13 cellular contexts compared by ENCODE assay signal in the genomic region with DNA sequence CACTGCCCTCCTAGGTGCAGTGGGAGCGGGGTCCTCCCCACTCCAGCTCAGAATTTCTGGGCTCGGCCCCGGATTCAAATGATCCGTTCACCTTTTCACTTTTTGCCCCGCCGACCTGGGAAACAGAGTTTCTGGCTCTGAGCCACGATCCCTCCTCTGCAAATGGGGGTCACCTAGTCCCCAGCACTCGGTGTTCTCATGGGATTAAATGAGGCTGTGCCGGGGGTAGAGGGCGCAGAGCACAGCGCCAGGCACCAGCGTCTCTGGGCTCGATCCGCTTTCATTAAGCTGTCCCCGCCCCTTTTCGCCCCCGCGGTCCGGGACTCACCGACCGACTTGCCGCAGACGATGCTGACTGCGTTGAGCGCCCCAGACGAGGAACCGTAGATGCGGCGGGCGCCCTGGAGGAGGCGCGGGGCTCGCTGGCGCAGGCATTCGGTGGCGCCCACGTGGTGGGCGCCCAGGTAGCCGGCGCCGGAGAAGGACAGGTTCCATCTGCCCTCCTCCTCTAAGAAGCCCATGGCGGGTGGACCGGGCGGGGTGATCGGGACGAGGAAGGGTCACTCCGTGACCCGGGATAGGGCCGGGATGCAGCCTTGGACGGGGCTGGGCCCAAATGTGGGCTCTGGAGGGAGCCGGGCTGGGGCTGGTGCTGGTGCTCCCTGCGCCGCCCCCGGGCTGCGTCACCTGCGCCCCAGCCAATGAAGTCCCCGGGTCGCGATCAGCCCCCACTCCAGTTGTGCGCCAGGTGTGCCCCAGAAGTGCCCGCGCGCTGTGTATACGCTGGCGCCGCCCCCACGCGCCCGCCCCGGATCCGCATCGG. TPM values are rescaled to one million over a fixed set of nuclear protein-coding genes. Genes with fewer than 3 reads are reported as not detected.
DNase-seq lines count a peak whose midpoint lies in the region; ATAC-seq and TF ChIP-seq lines count a peak whose summit lies in the region.
"Had no signal": no experiment of that assay in that cellular context is flagged by ENCODE, and none has a peak within 500 bp of the region (broad histone marks: within the 10 kb centered on the region; RNA-seq: fewer than 3 reads in every experiment).

A gene with protein sequence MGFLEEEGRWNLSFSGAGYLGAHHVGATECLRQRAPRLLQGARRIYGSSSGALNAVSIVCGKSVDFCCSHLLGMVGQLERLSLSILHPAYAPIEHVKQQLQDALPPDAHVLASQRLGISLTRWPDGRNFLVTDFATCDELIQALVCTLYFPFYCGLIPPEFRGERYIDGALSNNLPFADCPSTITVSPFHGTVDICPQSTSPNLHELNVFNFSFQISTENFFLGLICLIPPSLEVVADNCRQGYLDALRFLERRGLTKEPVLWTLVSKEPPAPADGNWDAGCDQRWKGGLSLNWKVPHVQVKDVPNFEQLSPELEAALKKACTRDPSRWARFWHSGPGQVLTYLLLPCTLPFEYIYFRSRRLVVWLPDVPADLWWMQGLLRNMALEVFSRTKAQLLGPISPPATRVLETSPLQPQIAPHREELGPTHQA (minus strand): TSS at position 654 of the 823 bp plus-strand sequence. CDS start 133 bp downstream, at position 521.

- H3K4me3 ChIP-seq in CD4-positive, alpha-beta memory T cell (ENCODE audit: low read length in 2 of 2): no peak within 1 kb of the TSS
- H3K4me3 ChIP-seq: right lobe of liver had no signal

- no peak within 1 kb of the TSS for H3K4me3 Mint-ChIP-seq in activated CD8-positive, alpha-beta T cell treated with anti-CD3 and anti-CD28 coated beads for 36 hours
- H3K4me3 Mint-ChIP-seq in activated CD8-positive, alpha-beta T cell treated with anti-CD3 and anti-CD28 coated beads, Interleukin-2, amount 10 ng/mL, durations not matched to agents 7 days and 5 days: no peak within 1 kb of the TSS
- no peak within 1 kb of the TSS for H3K4me3 Mint-ChIP-seq in activated T-helper 17 cell treated with anti-CD3 and anti-CD28 coated beads, Interleukin-2, amount 50 U/mL, for 72 hours
- peak within 1 kb of the TSS in 3 of 8 donors; percentile 13 to 49 (median 29) for H3K4me3 Mint-ChIP-seq in CD4-positive, alpha-beta memory T cell
- no peak within 1 kb of the TSS for H3K4me3 Mint-ChIP-seq in activated T-helper 2 cell treated with anti-CD3 and anti-CD28 coated beads, Interferon-gamma antibody, Interleukin-2, Interleukin-4, amounts not matched to agents 10 μg/mL and 5 μg/mL and 100 μg/mL, durations not matched to agents 14 hours and 24 hours and 36 hours (ENCODE audit: low read depth)
- H3K4me3 Mint-ChIP-seq: CD8-positive, alpha-beta T cell; T-helper 1 cell treated with Interleukin-12 subunit alpha and Interleukin-12 subunit beta and Interleukin-4 antibody, amounts not matched to agents 30 μg/mL and 1 μg/mL, for 36 hours had no signal

- no peaks in the 10 kb centered on the region for H3K4me1 ChIP-seq in CD4-positive, alpha-beta memory T cell (ENCODE audit: insufficient read depth, low read length)

- no peaks in the 10 kb centered on the region for H3K36me3 Mint-ChIP-seq in activated CD8-positive, alpha-beta T cell treated with anti-CD3 and anti-CD28 coated beads for 36 hours (ENCODE audit: low read depth)
- H3K36me3 Mint-ChIP-seq in activated CD8-positive, alpha-beta T cell treated with anti-CD3 and anti-CD28 coated beads, Interleukin-2, amount 10 ng/mL, durations not matched to agents 7 days and 5 days (ENCODE audit: low read depth): no peaks in the 10 kb centered on the region
- no peaks in the 10 kb centered on the region for H3K36me3 Mint-ChIP-seq in activated T-helper 17 cell treated with anti-CD3 and anti-CD28 coated beads, Interleukin-2, amount 50 U/mL, for 72 hours (ENCODE audit: low read depth)
- H3K36me3 Mint-ChIP-seq in CD4-positive, alpha-beta memory T cell: no peaks in the 10 kb centered on the region
- H3K36me3 Mint-ChIP-seq in activated T-helper 2 cell treated with anti-CD3 and anti-CD28 coated beads, Interferon-gamma antibody, Interleukin-2, Interleukin-4, amounts not matched to agents 10 μg/mL and 5 μg/mL and 100 μg/mL, durations not matched to agents 14 hours and 24 hours and 36 hours (ENCODE audit: low read depth): no peaks in the 10 kb centered on the region
- H3K36me3 Mint-ChIP-seq: CD8-positive, alpha-beta T cell had no signal

- CTCF ChIA-PET in activated CD8-positive, alpha-beta T cell treated with anti-CD3 and anti-CD28 coated beads for 36 hours (lab: Charles Lee): no interaction called here
- CTCF ChIA-PET in activated CD8-positive, alpha-beta T cell treated with anti-CD3 and anti-CD28 coated beads, Interleukin-2, amount 10 ng/mL, durations not matched to agents 7 days and 5 days (lab: Charles Lee): interaction anchor here (1.7 kb wide), 1 partner anchor 8 kb away, joined by 5 read pairs; no protein-coding TSS in a partner anchor
- CTCF ChIA-PET in CD4-positive, alpha-beta memory T cell (lab: Charles Lee; ENCODE audit: partially characterized antibody): interaction anchor here (0.8 kb wide), 1 partner anchor 9 kb away, joined by 3 read pairs; no protein-coding TSS in a partner anchor

- H3K27me3 ChIP-seq in CD4-positive, alpha-beta memory T cell (ENCODE audit: insufficient read depth, low read length): peaks cover 8% of the 10 kb centered on the region

- H3K27me3 Mint-ChIP-seq in activated CD8-positive, alpha-beta T cell treated with anti-CD3 and anti-CD28 coated beads for 36 hours: peaks cover 29% of the 10 kb centered on the region
- peaks cover 23% of the 10 kb centered on the region for H3K27me3 Mint-ChIP-seq in activated CD8-positive, alpha-beta T cell treated with anti-CD3 and anti-CD28 coated beads, Interleukin-2, amount 10 ng/mL, durations not matched to agents 7 days and 5 days (ENCODE audit: low read depth)
- peaks cover 35% of the 10 kb centered on the region for H3K27me3 Mint-ChIP-seq in activated T-helper 17 cell treated with anti-CD3 and anti-CD28 coated beads, Interleukin-2, amount 50 U/mL, for 72 hours
- H3K27me3 Mint-ChIP-seq in CD4-positive, alpha-beta memory T cell: peaks cover 27 to 35% of the 10 kb centered on the region in 2 donors
- H3K27me3 Mint-ChIP-seq in activated T-helper 2 cell treated with anti-CD3 and anti-CD28 coated beads, Interferon-gamma antibody, Interleukin-2, Interleukin-4, amounts not matched to agents 10 μg/mL and 5 μg/mL and 100 μg/mL, durations not matched to agents 14 hours and 24 hours and 36 hours (ENCODE audit: low read depth): peaks cover 28% of the 10 kb centered on the region

- no peaks in the 10 kb centered on the region for H3K9me3 Mint-ChIP-seq in activated CD8-positive, alpha-beta T cell treated with anti-CD3 and anti-CD28 coated beads for 36 hours
- no peaks in the 10 kb centered on the region for H3K9me3 Mint-ChIP-seq in activated CD8-positive, alpha-beta T cell treated with anti-CD3 and anti-CD28 coated beads, Interleukin-2, amount 10 ng/mL, durations not matched to agents 7 days and 5 days (ENCODE audit: insufficient read depth)
- no peaks in the 10 kb centered on the region for H3K9me3 Mint-ChIP-seq in activated T-helper 17 cell treated with anti-CD3 and anti-CD28 coated beads, Interleukin-2, amount 50 U/mL, for 72 hours
- H3K9me3 Mint-ChIP-seq in CD4-positive, alpha-beta memory T cell: no peaks in the 10 kb centered on the region
- H3K9me3 Mint-ChIP-seq in activated T-helper 2 cell treated with anti-CD3 and anti-CD28 coated beads, Interferon-gamma antibody, Interleukin-2, Interleukin-4, amounts not matched to agents 10 μg/mL and 5 μg/mL and 100 μg/mL, durations not matched to agents 14 hours and 24 hours and 36 hours: no peaks in the 10 kb centered on the region
- H3K9me3 Mint-ChIP-seq: CD8-positive, alpha-beta T cell; T-helper 1 cell treated with Interleukin-12 subunit alpha and Interleukin-12 subunit beta and Interleukin-4 antibody, amounts not matched to agents 30 μg/mL and 1 μg/mL, for 36 hours had no signal

- no peaks in the 10 kb centered on the region for H3K9me3 ChIP-seq in CD4-positive, alpha-beta memory T cell (ENCODE audit: control insufficient read depth in 1 of 2, low read length in 2 of 2)
- H3K9me3 ChIP-seq: right lobe of liver had no signal

- DNase-seq in activated CD8-positive, alpha-beta T cell treated with anti-CD3 and anti-CD28 coated beads for 36 hours: peak; percentile 71
- no peak for DNase-seq in activated CD8-positive, alpha-beta T cell treated with anti-CD3 and anti-CD28 coated beads, Interleukin-2, amount 10 ng/mL, durations not matched to agents 7 days and 5 days
- peak; percentile 79 for DNase-seq in iPS-NIHi7 (ENCODE audit: extremely low spot score)
- peak; percentile 14 for DNase-seq in stimulated activated CD8-positive, alpha-beta memory T cell treated with anti-CD3 and anti-CD28 coated beads, Interleukin-4, amount 100 ng/mL, for 24 hours (ENCODE audit: low read depth)
- no peak for DNase-seq in CD4-positive, alpha-beta memory T cell
- no peak for DNase-seq in activated T-helper 2 cell treated with anti-CD3 and anti-CD28 coated beads, Interferon-gamma antibody, Interleukin-2, Interleukin-4, amounts not matched to agents 10 μg/mL and 5 μg/mL and 100 μg/mL, durations not matched to agents 14 hours and 24 hours and 36 hours (ENCODE audit: low spot score)
- DNase-seq: CD8-positive, alpha-beta T cell; NCI-H187 had no signal

- H3K4me1 Mint-ChIP-seq in activated CD8-positive, alpha-beta T cell treated with anti-CD3 and anti-CD28 coated beads for 36 hours (ENCODE audit: low read depth): peaks cover 3% of the 10 kb centered on the region
- peaks cover 2% of the 10 kb centered on the region for H3K4me1 Mint-ChIP-seq in activated CD8-positive, alpha-beta T cell treated with anti-CD3 and anti-CD28 coated beads, Interleukin-2, amount 10 ng/mL, durations not matched to agents 7 days and 5 days (ENCODE audit: low read depth)
- H3K4me1 Mint-ChIP-seq in activated T-helper 17 cell treated with anti-CD3 and anti-CD28 coated beads, Interleukin-2, amount 50 U/mL, for 72 hours: no peaks in the 10 kb centered on the region
- H3K4me1 Mint-ChIP-seq in CD4-positive, alpha-beta memory T cell: peaks cover 0 to 4% (median 0%) of the 10 kb centered on the region in 4 donors
- no peaks in the 10 kb centered on the region for H3K4me1 Mint-ChIP-seq in activated T-helper 2 cell treated with anti-CD3 and anti-CD28 coated beads, Interferon-gamma antibody, Interleukin-2, Interleukin-4, amounts not matched to agents 10 μg/mL and 5 μg/mL and 100 μg/mL, durations not matched to agents 14 hours and 24 hours and 36 hours (ENCODE audit: low read depth)

- H3K27ac ChIP-seq in CD4-positive, alpha-beta memory T cell (ENCODE audit: low read depth, low read length): no peak within 1 kb of the TSS
- H3K27ac ChIP-seq: right lobe of liver had no signal

- no peak within 1 kb of the TSS for H3K27ac Mint-ChIP-seq in activated CD8-positive, alpha-beta T cell treated with anti-CD3 and anti-CD28 coated beads for 36 hours
- no peak within 1 kb of the TSS for H3K27ac Mint-ChIP-seq in activated CD8-positive, alpha-beta T cell treated with anti-CD3 and anti-CD28 coated beads, Interleukin-2, amount 10 ng/mL, durations not matched to agents 7 days and 5 days
- H3K27ac Mint-ChIP-seq in activated T-helper 17 cell treated with anti-CD3 and anti-CD28 coated beads, Interleukin-2, amount 50 U/mL, for 72 hours: no peak within 1 kb of the TSS
- no peak within 1 kb of the TSS for H3K27ac Mint-ChIP-seq in CD4-positive, alpha-beta memory T cell
- no peak within 1 kb of the TSS for H3K27ac Mint-ChIP-seq in activated T-helper 2 cell treated with anti-CD3 and anti-CD28 coated beads, Interferon-gamma antibody, Interleukin-2, Interleukin-4, amounts not matched to agents 10 μg/mL and 5 μg/mL and 100 μg/mL, durations not matched to agents 14 hours and 24 hours and 36 hours
- H3K27ac Mint-ChIP-seq: CD8-positive, alpha-beta T cell; T-helper 1 cell treated with Interleukin-12 subunit alpha and Interleukin-12 subunit beta and Interleukin-4 antibody, amounts not matched to agents 30 μg/mL and 1 μg/mL, for 36 hours had no signal

- POLR2A ChIA-PET in activated CD8-positive, alpha-beta T cell treated with anti-CD3 and anti-CD28 coated beads for 36 hours (lab: Charles Lee): no interaction called here
- POLR2A ChIA-PET in activated CD8-positive, alpha-beta T cell treated with anti-CD3 and anti-CD28 coated beads, Interleukin-2, amount 10 ng/mL, durations not matched to agents 7 days and 5 days (lab: Charles Lee): interaction anchor here (1.1 kb wide), 1 partner anchor 11 kb away, joined by 4 read pairs; no protein-coding TSS in a partner anchor
- POLR2A ChIA-PET in CD4-positive, alpha-beta memory T cell (lab: Charles Lee; ENCODE audit: partially characterized antibody): no interaction called here

- intact Hi-C loops in activated CD8-positive, alpha-beta T cell treated with anti-CD3 and anti-CD28 coated beads for 36 hours (cut with micrococcal nuclease): no loop called here
- intact Hi-C loops in CD4-positive, alpha-beta memory T cell (cut with micrococcal nuclease): no loop called here
- intact Hi-C loops in activated T-helper 2 cell treated with anti-CD3 and anti-CD28 coated beads, Interferon-gamma antibody, Interleukin-2, Interleukin-4, amounts not matched to agents 10 μg/mL and 5 μg/mL and 100 μg/mL, durations not matched to agents 14 hours and 24 hours and 36 hours (cut with micrococcal nuclease): no loop called here

- peak; percentile 79 for ATAC-seq in activated CD8-positive, alpha-beta T cell treated with anti-CD3 and anti-CD28 coated beads for 36 hours
- no peak for ATAC-seq in activated CD8-positive, alpha-beta T cell treated with anti-CD3 and anti-CD28 coated beads, Interleukin-2, amount 10 ng/mL, durations not matched to agents 7 days and 5 days
- peak; percentile 56 for ATAC-seq in activated T-helper 17 cell treated with anti-CD3 and anti-CD28 coated beads, Interleukin-2, amount 50 U/mL, for 72 hours (replicated peaks)
- no peak for ATAC-seq in HG02870 (IDR thresholded peaks at IDR 0.05; ENCODE audit: unreplicated experiment)
- ATAC-seq: CD8-positive, alpha-beta T cell had no signal

- no peaks in the 10 kb centered on the region for H3K36me3 ChIP-seq in CD4-positive, alpha-beta memory T cell (ENCODE audit: insufficient read depth, low read length)
- H3K36me3 ChIP-seq: right lobe of liver had no signal

- no peak for TF ChIP-seq CTCF in activated CD8-positive, alpha-beta T cell treated with anti-CD3 and anti-CD28 coated beads for 36 hours (IDR thresholded peaks at IDR 0.05)

RNA-seq across cellular contexts. Expression of the gene that starts here (rescaled TPM):
- total RNA-seq in activated CD8-positive, alpha-beta T cell treated with anti-CD3 and anti-CD28 coated beads for 36 hours: not detected
- total RNA-seq in activated CD8-positive, alpha-beta T cell treated with anti-CD3 and anti-CD28 coated beads, Interleukin-2, amount 10 ng/mL, durations not matched to agents 7 days and 5 days: not detected
- total RNA-seq in activated T-helper 17 cell treated with anti-CD3 and anti-CD28 coated beads, Interleukin-2, amount 50 U/mL, for 72 hours: not detected
- total RNA-seq in CD4-positive, alpha-beta memory T cell: not detected
- polyA plus RNA-seq in CD4-positive, alpha-beta memory T cell: not detected
- not detected in 2 replicates for total RNA-seq in activated T-helper 2 cell treated with anti-CD3 and anti-CD28 coated beads, Interferon-gamma antibody, Interleukin-2, Interleukin-4, amounts not matched to agents 10 μg/mL and 5 μg/mL and 100 μg/mL, durations not matched to agents 14 hours and 24 hours and 36 hours
- total RNA-seq: CD8-positive, alpha-beta T cell; ureter had no signal

Comparison
In these comparisons a context has a peak if more than half of its experiments do, and no peak if none do; other contexts are left out.
1. Peak in DNase-seq and ATAC-seq in activated CD8-positive, alpha-beta T cell treated with anti-CD3 and anti-CD28 coated beads for 36 hours; RNA of the gene not detected or under 1 TPM.
2. Peak in ATAC-seq in activated T-helper 17 cell treated with anti-CD3 and anti-CD28 coated beads, Interleukin-2, amount 50 U/mL, for 72 hours; RNA of the gene not detected or under 1 TPM.
3. DNase-seq: peak in iPS-NIHi7 (single experiment) and stimulated activated CD8-positive, alpha-beta memory T cell treated with anti-CD3 and anti-CD28 coated beads, Interleukin-4, amount 100 ng/mL, for 24 hours (single experiment); none in activated CD8-positive, alpha-beta T cell treated with anti-CD3 and anti-CD28 coated beads, Interleukin-2, amount 10 ng/mL, durations not matched to agents 7 days and 5 days (single experiment), CD4-positive, alpha-beta memory T cell (0 of 5) and activated T-helper 2 cell treated with anti-CD3 and anti-CD28 coated beads, Interferon-gamma antibody, Interleukin-2, Interleukin-4, amounts not matched to agents 10 μg/mL and 5 μg/mL and 100 μg/mL, durations not matched to agents 14 hours and 24 hours and 36 hours (single experiment).